In the genomic region with DNA sequence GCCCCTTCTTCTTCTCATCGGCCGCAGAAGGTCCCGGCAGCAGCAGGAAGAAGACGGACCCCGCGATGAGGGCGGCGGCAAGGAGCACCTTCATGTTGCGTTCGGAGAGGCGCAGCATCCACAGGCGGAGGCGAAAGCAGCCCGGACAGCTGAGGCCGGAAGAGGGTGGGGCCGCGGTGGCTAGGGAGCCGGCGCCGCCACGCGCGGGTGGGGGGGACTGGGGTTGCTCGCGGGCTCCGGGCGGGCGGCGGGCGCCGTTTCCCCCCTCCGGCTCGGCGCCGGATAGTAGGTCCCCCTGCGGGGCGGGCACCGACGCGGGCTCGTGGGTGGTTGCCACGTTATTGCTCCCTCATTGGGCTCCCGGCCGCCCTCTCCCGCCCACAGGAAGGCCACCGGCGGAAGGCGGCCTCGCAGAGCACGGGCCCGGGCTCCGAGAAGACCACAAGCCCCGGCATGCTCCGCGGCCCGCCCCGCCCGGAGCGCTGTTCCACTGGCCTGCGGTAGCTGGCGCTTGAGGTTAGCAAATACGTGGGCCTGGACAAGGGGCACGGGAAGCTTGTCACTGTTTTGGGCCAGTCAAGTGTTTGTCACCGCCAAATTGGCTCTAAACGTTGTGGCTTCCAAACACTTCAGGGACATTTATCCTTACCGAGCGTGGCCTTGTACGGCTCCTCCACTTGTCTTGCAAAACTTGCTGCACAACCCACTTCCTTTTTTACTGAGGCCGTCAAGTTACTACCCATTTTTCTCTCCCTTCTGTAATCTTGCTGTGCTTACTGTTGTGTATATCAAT, we compare ENCODE assay signal across 8 cellular contexts. TPM values are rescaled to one million over a fixed set of nuclear protein-coding genes. Genes with fewer than 3 reads are reported as not detected.
DNase-seq lines count a peak whose midpoint lies in the region; ATAC-seq and TF ChIP-seq lines count a peak whose summit lies in the region.

A gene (minus strand): TSS at position 154 of the 793 bp plus-strand sequence. CDS start 36 bp downstream, at position 118.

- H4K8ac ChIP-seq in mesendoderm (ENCODE audit: low read depth, low read length), result no peak within 1 kb of the TSS

- no peak within 1 kb of the TSS for H4K5ac ChIP-seq in mesendoderm (ENCODE audit: low read length)

- H3K36me3 ChIP-seq in Caco-2 (ENCODE audit: control insufficient read depth, insufficient read depth, low read length) (no peaks in the 10 kb centered on the region; the same call in 1 of the 2 replicates), mesendoderm (ENCODE audit: control insufficient read depth, insufficient read depth, low read length) (peaks cover 13% of the 10 kb centered on the region)

- peak within 1 kb of the TSS; percentile 97 for H3K9ac ChIP-seq in mesendoderm (ENCODE audit: low read length)

- H3K4me1 ChIP-seq in Caco-2 (peaks cover 4% of the 10 kb centered on the region; the same call in 1 of the 2 replicates), mesendoderm (ENCODE audit: control insufficient read depth, low read depth, low read length) (peaks cover 3% of the 10 kb centered on the region)

- DNase-seq in Caco-2 (peak; percentile 97 to 98), HT1080 (ENCODE audit: low read depth) (peak; percentile 98), NOMO-1 (lab: John Stamatoyannopoulos, UW; ENCODE audit: unreplicated experiment in 2 of 2) (peak; percentile 99), mesendoderm (peak; percentile 99)
- peak; percentile 95 for DNase-seq in activated CD8-positive, alpha-beta memory T cell treated with anti-CD3 and anti-CD28 coated beads for 4 hours (ENCODE audit: low read depth in 2 of 2)
- peak; percentile 91 to 95 (median 94) for DNase-seq in effector memory CD8-positive, alpha-beta T cell
- DNase-seq in stimulated activated CD8-positive, alpha-beta memory T cell treated with anti-CD3 and anti-CD28 coated beads, Interleukin-15, amount 100 ng/mL, for 1 hour (ENCODE audit: low read depth), result peak; percentile 89

- H3K9me3 Mint-ChIP-seq in Caco-2 (ENCODE audit: unreplicated experiment), result no peaks in the 10 kb centered on the region
- no peaks in the 10 kb centered on the region for H3K9me3 Mint-ChIP-seq in effector memory CD8-positive, alpha-beta T cell

- BruUV-seq in Caco-2 (replicated peaks; lab: Mats Ljungman, UMichigan), result no TSS peak

- H3K27me3 Mint-ChIP-seq in Caco-2 (ENCODE audit: insufficient read depth, unreplicated experiment), result no peaks in the 10 kb centered on the region
- no peaks in the 10 kb centered on the region for H3K27me3 Mint-ChIP-seq in effector memory CD8-positive, alpha-beta T cell

- POLR2A ChIA-PET in Caco-2 (lab: Charles Lee), result interaction anchor here (0.5 to 1.6 kb wide), 4 partner anchors 10 to 1369 kb away, joined by 3 to 5 read pairs (median 3); a partner anchor contains a TSS

- peak within 1 kb of the TSS; percentile 3 for H2BK120ac ChIP-seq in mesendoderm (ENCODE audit: low read depth, low read length)

- H3K9me3 ChIP-seq in Caco-2, result no peaks in the 10 kb centered on the region

- ATAC-seq in GM21360 (IDR thresholded peaks at IDR 0.05; ENCODE audit: unreplicated experiment), result peak; percentile 88
- peak; percentile 90 for ATAC-seq in effector memory CD8-positive, alpha-beta T cell (replicated peaks)

- H3K27ac Mint-ChIP-seq in Caco-2 (ENCODE audit: unreplicated experiment), result peak within 1 kb of the TSS; percentile 89
- H3K27ac Mint-ChIP-seq in effector memory CD8-positive, alpha-beta T cell, result peak within 1 kb of the TSS; percentile 96 to 97

- H3K79me2 ChIP-seq in mesendoderm (ENCODE audit: control insufficient read depth, insufficient read depth, low read length), result peaks cover 15% of the 10 kb centered on the region

- no peaks in the 10 kb centered on the region for H3K4me1 Mint-ChIP-seq in Caco-2 (ENCODE audit: low read depth, unreplicated experiment)
- H3K4me1 Mint-ChIP-seq in effector memory CD8-positive, alpha-beta T cell (ENCODE audit: low read depth in 2 of 2), result peaks cover 33 to 37% of the 10 kb centered on the region in 2 donors

- H3K4me2 ChIP-seq in mesendoderm (ENCODE audit: low read length), result peak within 1 kb of the TSS; percentile 61

- peak within 1 kb of the TSS; percentile 84 for H3K27ac ChIP-seq in mesendoderm (ENCODE audit: low read depth, low read length)

- H3K4ac ChIP-seq in mesendoderm (ENCODE audit: low read depth, low read length), result peak within 1 kb of the TSS; percentile 62

- H2BK15ac ChIP-seq in mesendoderm (replicated peaks; ENCODE audit: low read depth), result no peak within 1 kb of the TSS

- CTCF ChIA-PET in Caco-2 (lab: Charles Lee), result interaction anchor here (0.6 to 3.1 kb wide), 8 partner anchors 10 to 394 kb away, joined by 3 to 19 read pairs (median 4); a partner anchor contains a TSS

- no peak within 1 kb of the TSS for H2AK5ac ChIP-seq in mesendoderm (ENCODE audit: low read length)

- no CpG with 5 or more reads among the region's 69 CpGs for WGBS in mesendoderm (ENCODE audit: extremely low coverage, insufficient coverage, low lambda C conversion rate)

- H2BK5ac ChIP-seq in mesendoderm (ENCODE audit: low read length), result peak within 1 kb of the TSS; percentile 81

- H3K27me3 ChIP-seq in Caco-2 (replicated peaks; ENCODE audit: control insufficient read depth, insufficient read depth, low read length) (no peaks in the 10 kb centered on the region), mesendoderm (ENCODE audit: insufficient read depth, low read length, poor library complexity) (no peaks in the 10 kb centered on the region)

- peak; percentile 11 to 61 for TF ChIP-seq CTCF in Caco-2 (IDR thresholded peaks at IDR 0.05; ENCODE audit: insufficient read depth in 1 of 2, low read depth in 1 of 2, low read length in 1 of 2, severe bottlenecking in 1 of 2, unreplicated experiment in 1 of 2)

- peaks cover 16% of the 10 kb centered on the region for H3K79me1 ChIP-seq in mesendoderm (ENCODE audit: low read length)

- intact Hi-C loops in Caco-2 (cut with micrococcal nuclease; ENCODE audit: unreplicated experiment), result loop anchor here (1.0 kb wide), 1 partner anchor 31 kb away; no protein-coding TSS in a partner anchor

- peak within 1 kb of the TSS; percentile 94 for H3K18ac ChIP-seq in mesendoderm (ENCODE audit: low read length)

- H3K36me3 Mint-ChIP-seq in Caco-2 (ENCODE audit: insufficient read depth, unreplicated experiment), result peaks cover 32% of the 10 kb centered on the region
- H3K36me3 Mint-ChIP-seq in effector memory CD8-positive, alpha-beta T cell (ENCODE audit: insufficient read depth), result peaks cover 42% of the 10 kb centered on the region

- H3K56ac ChIP-seq in mesendoderm (ENCODE audit: low read length), result peak within 1 kb of the TSS; percentile 97

- peak within 1 kb of the TSS; percentile 77 for H3K4me3 Mint-ChIP-seq in Caco-2 (ENCODE audit: unreplicated experiment)
- H3K4me3 Mint-ChIP-seq in effector memory CD8-positive, alpha-beta T cell, result peak within 1 kb of the TSS; percentile 79 to 89

- H3K23ac ChIP-seq in mesendoderm (ENCODE audit: low read length), result no peak within 1 kb of the TSS

- H3K4me3 ChIP-seq in Caco-2 (ENCODE audit: low read depth, low read length) (peak within 1 kb of the TSS; percentile 74), mesendoderm (ENCODE audit: low read length) (peak within 1 kb of the TSS; percentile 98)

RNA-seq across cellular contexts. Expression of the gene that starts here (rescaled TPM):
- total RNA-seq in Caco-2 (2022), result 458 and 504 TPM in 2 replicates
- total RNA-seq in HT1080 (2014; rRNA removed; shearing (Covaris generic)), result 499 and 546 TPM in 2 replicates
- 564 and 569 TPM in 2 replicates for polyA plus RNA-seq in HT1080 (2015; cell fraction: cytosol; rRNA removed)
- 382 and 414 TPM in 2 replicates for polyA plus RNA-seq in HT1080 (2015; cell fraction: nucleus; rRNA removed)
- polyA plus RNA-seq in mesendoderm (2013, experiment 1 of 2), result 643 TPM
- polyA plus RNA-seq in mesendoderm (2013, experiment 2 of 2), result 637 TPM

Comparison
In these comparisons a context has a peak if more than half of its experiments do, and no peak if none do; other contexts are left out.
1. Peak in every context shown above with its lines: DNase-seq, ATAC-seq, H3K4me3 ChIP-seq and H3K27ac ChIP-seq.